9 cellular contexts compared by ENCODE assay signal in genomic region chr19:10107254-10107653, GRCh38. TPM values are rescaled to one million over a fixed set of nuclear protein-coding genes. Genes with fewer than 3 reads are reported as not detected.
DNase-seq lines count a peak whose midpoint lies in the region; ATAC-seq and TF ChIP-seq lines count a peak whose summit lies in the region.
"Had no signal": no experiment of that assay in that cellular context is flagged by ENCODE, and none has a peak within 500 bp of the region (broad histone marks: within the 10 kb centered on the region; RNA-seq: fewer than 3 reads in every experiment).

No MANE protein-coding gene starts in this region.

- H3K9ac ChIP-seq in iPS-18a (ENCODE audit: low read length) = peak overlapping the region; percentile 92

- CTCF ChIA-PET in activated CD8-positive, alpha-beta T cell treated with anti-CD3 and anti-CD28 coated beads, Interleukin-2, amount 10 ng/mL, durations not matched to agents 7 days and 5 days (lab: Charles Lee) = interaction anchor here (1.3 to 11.3 kb wide), 4 partner anchors 9 to 152 kb away, joined by 3 to 135 read pairs (median 7); partner anchors contain the start of gene EIF3G

- peaks cover 35% of the 10 kb centered on the region for H3K36me3 Mint-ChIP-seq in T-helper 2 cell treated with Interferon-gamma antibody and Interleukin-4, amounts not matched to agents 5 μg/mL and 100 μg/mL, for 36 hours (ENCODE audit: low read depth)
- peaks cover 48% of the 10 kb centered on the region for H3K36me3 Mint-ChIP-seq in activated CD8-positive, alpha-beta T cell treated with anti-CD3 and anti-CD28 coated beads, Interleukin-2, amount 10 ng/mL, durations not matched to agents 7 days and 5 days (ENCODE audit: low read depth)

- H3K36me3 ChIP-seq in iPS-18a (ENCODE audit: control insufficient read depth, low read depth, low read length) (peaks cover 38% of the 10 kb centered on the region), stomach (peaks cover 40 to 52% (median 45%) of the 10 kb centered on the region in 4 donors)

- no peaks in the 10 kb centered on the region for H3K27me3 Mint-ChIP-seq in T-helper 2 cell treated with Interferon-gamma antibody and Interleukin-4, amounts not matched to agents 5 μg/mL and 100 μg/mL, for 36 hours (ENCODE audit: low read depth)
- H3K27me3 Mint-ChIP-seq in activated CD8-positive, alpha-beta T cell treated with anti-CD3 and anti-CD28 coated beads, Interleukin-2, amount 10 ng/mL, durations not matched to agents 7 days and 5 days (ENCODE audit: low read depth) = no peaks in the 10 kb centered on the region

- peak overlapping the region; percentile 92 for H3K4me3 ChIP-seq in iPS-18a (ENCODE audit: low read length)
- H3K4me3 ChIP-seq in stomach = peak overlapping the region; percentile 59 to 97 (median 79)

- TF ChIP-seq EP300 in stomach (IDR thresholded peaks at IDR 0.05) = no peak

- H3K27ac Mint-ChIP-seq in T-helper 2 cell treated with Interferon-gamma antibody and Interleukin-4, amounts not matched to agents 5 μg/mL and 100 μg/mL, for 36 hours = peak overlapping the region; percentile 100
- peak overlapping the region; percentile 96 for H3K27ac Mint-ChIP-seq in activated CD8-positive, alpha-beta T cell treated with anti-CD3 and anti-CD28 coated beads, Interleukin-2, amount 10 ng/mL, durations not matched to agents 7 days and 5 days

- no peak for TF ChIP-seq CTCF in stomach (IDR thresholded peaks at IDR 0.05)

- H3K4me1 Mint-ChIP-seq in T-helper 2 cell treated with Interferon-gamma antibody and Interleukin-4, amounts not matched to agents 5 μg/mL and 100 μg/mL, for 36 hours (ENCODE audit: low read depth) = peaks cover 44% of the 10 kb centered on the region
- peaks cover 81% of the 10 kb centered on the region for H3K4me1 Mint-ChIP-seq in activated CD8-positive, alpha-beta T cell treated with anti-CD3 and anti-CD28 coated beads, Interleukin-2, amount 10 ng/mL, durations not matched to agents 7 days and 5 days (ENCODE audit: low read depth)

- H3K4me1 ChIP-seq in iPS-18a (ENCODE audit: control insufficient read depth, low read depth, low read length) (peaks cover 4% of the 10 kb centered on the region), stomach (peaks cover 10 to 53% (median 24%) of the 10 kb centered on the region in 4 donors)

- no peaks in the 10 kb centered on the region for H3K9me3 Mint-ChIP-seq in T-helper 2 cell treated with Interferon-gamma antibody and Interleukin-4, amounts not matched to agents 5 μg/mL and 100 μg/mL, for 36 hours
- H3K9me3 Mint-ChIP-seq in activated CD8-positive, alpha-beta T cell treated with anti-CD3 and anti-CD28 coated beads, Interleukin-2, amount 10 ng/mL, durations not matched to agents 7 days and 5 days (ENCODE audit: insufficient read depth) = no peaks in the 10 kb centered on the region

- WGBS in stomach, 5 donors = 66 to 71% (median 68%) methylated on average over 10 of the region's 10 CpGs

- TF ChIP-seq POLR2A in stomach (IDR thresholded peaks at IDR 0.05) (no peak), erythroblast (IDR thresholded peaks at IDR 0.05; ENCODE audit: low read length) (no peak)

- H3K27me3 ChIP-seq in iPS-18a (ENCODE audit: control insufficient read depth, insufficient read depth, low read length) = no peaks in the 10 kb centered on the region
- H3K27me3 ChIP-seq in stomach = no peaks in the 10 kb centered on the region

- H3K9me3 ChIP-seq in iPS-18a (ENCODE audit: control insufficient read depth, low read depth, low read length) (no peaks in the 10 kb centered on the region), stomach (no peaks in the 10 kb centered on the region)

- POLR2A ChIA-PET in activated CD8-positive, alpha-beta T cell treated with anti-CD3 and anti-CD28 coated beads, Interleukin-2, amount 10 ng/mL, durations not matched to agents 7 days and 5 days (lab: Charles Lee) = interaction anchor here (0.6 to 9.4 kb wide), 4 partner anchors 9 to 491 kb away, joined by 4 to 92 read pairs (median 5); partner anchors contain the start of gene EIF3G

- DNase-seq in T-helper 2 cell treated with Interferon-gamma antibody and Interleukin-4, amounts not matched to agents 5 μg/mL and 100 μg/mL, for 36 hours (ENCODE audit: low spot score) = no peak
- no peak for DNase-seq in T-helper 2 cell
- no peak for DNase-seq in activated CD8-positive, alpha-beta T cell treated with anti-CD3 and anti-CD28 coated beads, Interleukin-2, amount 10 ng/mL, durations not matched to agents 7 days and 5 days
- DNase-seq in stomach = no peak
- DNase-seq in nucleus accumbens (lab: John Stamatoyannopoulos, UW) = no peak
- no peak for DNase-seq in anterior cingulate cortex (lab: John Stamatoyannopoulos, UW)
- DNase-seq in erythroblast (lab: John Stamatoyannopoulos, UW) = no peak
- DNase-seq: C1 segment of cervical spinal cord had no signal

- intact Hi-C loops in stomach (cut with DNase I; ENCODE audit: low total_unique reads) = no loop called here

- H3K27ac ChIP-seq in iPS-18a (ENCODE audit: low read length) = no peak overlapping the region
- peak overlapping the region in 3 of 5 donors; percentile 68 to 88 (median 82) for H3K27ac ChIP-seq in stomach

- H3K4me3 Mint-ChIP-seq in T-helper 2 cell treated with Interferon-gamma antibody and Interleukin-4, amounts not matched to agents 5 μg/mL and 100 μg/mL, for 36 hours = peak overlapping the region; percentile 79
- peak overlapping the region; percentile 84 for H3K4me3 Mint-ChIP-seq in activated CD8-positive, alpha-beta T cell treated with anti-CD3 and anti-CD28 coated beads, Interleukin-2, amount 10 ng/mL, durations not matched to agents 7 days and 5 days

- no peak for ATAC-seq in activated CD8-positive, alpha-beta T cell treated with anti-CD3 and anti-CD28 coated beads, Interleukin-2, amount 10 ng/mL, durations not matched to agents 7 days and 5 days

RNA-seq across cellular contexts. Expression of gene PPAN, which starts 1.1 kb away (rescaled TPM):
- 100 to 1,000 TPM; 107 to 121 TPM for total RNA-seq in activated CD8-positive, alpha-beta T cell treated with anti-CD3 and anti-CD28 coated beads, Interleukin-2, amount 10 ng/mL, durations not matched to agents 7 days and 5 days
- 10 to 100 TPM in 4 of 5 donors, 1 to 10 TPM in 1; 1.2 to 39.7 (median 20.4) TPM for total RNA-seq in stomach
- 10 to 100 TPM; 33.8 to 52.3 (median 41.4) TPM for polyA plus RNA-seq in stomach

RNA-seq across cellular contexts. Expression of gene P2RY11, which starts 4.2 kb away (rescaled TPM):
- total RNA-seq in activated CD8-positive, alpha-beta T cell treated with anti-CD3 and anti-CD28 coated beads, Interleukin-2, amount 10 ng/mL, durations not matched to agents 7 days and 5 days = 10 to 100 TPM; 50.4 to 53.6 TPM
- total RNA-seq in stomach = 10 to 100 TPM in 2 of 5 donors, 1 to 10 TPM in 3; 1.8 to 24.8 (median 3.2) TPM
- polyA plus RNA-seq in stomach = 1 to 10 TPM; 4.9 to 7.8 (median 5.1) TPM

RNA-seq across cellular contexts. Expression of gene ANGPTL6, which starts 4.8 kb away (rescaled TPM):
- total RNA-seq in activated CD8-positive, alpha-beta T cell treated with anti-CD3 and anti-CD28 coated beads, Interleukin-2, amount 10 ng/mL, durations not matched to agents 7 days and 5 days = 1 to 10 TPM; 3.7 to 3.9 TPM
- 1 to 10 TPM in 2 of 5 donors, not detected in 3; 5.1 to 5.2 TPM for total RNA-seq in stomach
- 1 to 10 TPM in 1 of 3 donors, under 1 TPM in 2; 0.68 to 2.3 (median 0.75) TPM for polyA plus RNA-seq in stomach

RNA-seq across cellular contexts. Expression of gene EIF3G, which starts 12.4 kb away (rescaled TPM):
- 100 to 1,000 TPM; 229 to 241 TPM for total RNA-seq in activated CD8-positive, alpha-beta T cell treated with anti-CD3 and anti-CD28 coated beads, Interleukin-2, amount 10 ng/mL, durations not matched to agents 7 days and 5 days
- total RNA-seq in stomach = 100 to 1,000 TPM; 144 to 324 (median 252) TPM
- 100 to 1,000 TPM; 206 to 324 (median 225) TPM for polyA plus RNA-seq in stomach

RNA-seq across cellular contexts. Expression of gene SHFL, which starts 21.1 kb away (rescaled TPM):
- 10 to 100 TPM; 81.2 to 89.5 TPM for total RNA-seq in activated CD8-positive, alpha-beta T cell treated with anti-CD3 and anti-CD28 coated beads, Interleukin-2, amount 10 ng/mL, durations not matched to agents 7 days and 5 days
- total RNA-seq in stomach = 10 to 100 TPM in 4 of 5 donors, 1 to 10 TPM in 1; 7.0 to 62.0 (median 21.4) TPM
- polyA plus RNA-seq in stomach = 10 to 100 TPM; 25.3 to 34.1 (median 25.7) TPM
